8 cellular contexts compared by ENCODE assay signal in genomic region chr1:172380441-172381244, GRCh38. TPM values are rescaled to one million over a fixed set of nuclear protein-coding genes. Genes with fewer than 3 reads are reported as not detected.
DNase-seq lines count a peak whose midpoint lies in the region; ATAC-seq and TF ChIP-seq lines count a peak whose summit lies in the region.
"Had no signal": no experiment of that assay in that cellular context is flagged by ENCODE, and none has a peak within 500 bp of the region (broad histone marks: within the 10 kb centered on the region; RNA-seq: fewer than 3 reads in every experiment).

No MANE protein-coding gene starts in this region.

- H3K27me3 Mint-ChIP-seq in endothelial cell (ENCODE audit: unreplicated experiment) = no peaks in the 10 kb centered on the region

- DNase-seq in NCI-H146 treated with DMSO at 0.1 percent for 48 hours (lab: John Stamatoyannopoulos, UW; ENCODE audit: unreplicated experiment) = peak; percentile 3
- DNase-seq in endothelial cell (ENCODE audit: low spot score) = no peak
- DNase-seq in NCI-H2107 (lab: John Stamatoyannopoulos, UW) = no peak
- no peak for DNase-seq in midbrain (lab: John Stamatoyannopoulos, UW)
- no peak for DNase-seq in hippocampal formation (lab: John Stamatoyannopoulos, UW)

- H3K27ac Mint-ChIP-seq in endothelial cell (ENCODE audit: unreplicated experiment) = peak overlapping the region; percentile 92

- H3K36me3 Mint-ChIP-seq in endothelial cell (ENCODE audit: low read depth, unreplicated experiment) = peaks cover 5% of the 10 kb centered on the region

- no peak overlapping the region for H3K4me3 Mint-ChIP-seq in endothelial cell (ENCODE audit: unreplicated experiment)

- no peak for TF ChIP-seq CTCF in endothelial cell (IDR thresholded peaks at IDR 0.05; ENCODE audit: unreplicated experiment)

- H3K9me3 Mint-ChIP-seq in endothelial cell (ENCODE audit: unreplicated experiment) = no peaks in the 10 kb centered on the region

- H3K4me1 Mint-ChIP-seq in endothelial cell (ENCODE audit: unreplicated experiment) = peaks cover 44% of the 10 kb centered on the region

- ATAC-seq in GM18517 (IDR thresholded peaks at IDR 0.05; ENCODE audit: unreplicated experiment) (peak; percentile 85), GM21786 (IDR thresholded peaks at IDR 0.05; ENCODE audit: unreplicated experiment) (peak; percentile 90)

RNA-seq across cellular contexts. Expression of gene C1orf105, which starts 39.8 kb away (rescaled TPM):
- 0.85 TPM for total RNA-seq in endothelial cell (ENCODE audit: unreplicated experiment)
- total RNA-seq: NCI-H460 had no signal
